1 cellular context compared by ENCODE assay signal in the genomic region with DNA sequence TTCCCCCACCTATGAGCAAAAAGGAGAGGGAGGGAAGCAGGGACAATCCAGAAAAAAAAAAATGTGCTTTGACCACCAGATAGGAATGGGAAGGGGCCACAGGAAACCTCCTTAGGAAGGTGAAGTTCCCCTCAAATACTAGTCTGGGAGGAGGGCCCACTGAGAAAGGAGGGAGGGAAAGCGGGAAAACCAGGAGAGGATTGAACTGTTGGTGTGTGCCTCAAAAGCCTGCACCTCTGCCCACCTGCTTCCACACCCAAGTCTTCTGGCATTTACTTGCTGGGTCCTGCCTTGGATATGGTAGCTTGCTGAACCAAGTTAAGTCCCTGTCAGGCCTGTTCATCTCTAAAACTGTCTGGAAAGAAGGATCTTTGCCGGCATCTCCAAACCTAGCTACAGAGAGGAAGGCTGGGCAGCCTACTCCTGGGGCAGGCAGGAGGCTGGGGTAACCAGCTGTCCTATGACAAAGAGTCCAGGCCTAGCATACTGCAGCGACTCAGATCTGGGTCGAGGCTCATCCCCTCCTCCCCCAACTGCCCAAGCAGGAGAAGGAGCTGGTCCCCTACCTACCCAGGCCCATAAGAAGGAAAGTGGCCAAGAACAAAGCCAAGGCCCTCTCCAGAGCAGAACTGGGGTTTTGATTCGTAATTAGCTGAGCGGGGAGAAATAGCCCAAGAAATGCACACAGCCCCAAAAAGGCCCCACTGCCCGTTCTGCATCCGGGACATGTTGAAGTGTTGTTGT.
TF ChIP-seq lines count a peak whose summit lies in the region.

No MANE protein-coding gene starts in this region.

TF ChIP-seq in K562, 482 proteins besides CTCF, POLR2A, EP300 and RAD21:
- no peak for TF ChIP-seq ILF3 (IDR thresholded peaks at IDR 0.05; ENCODE audit: borderline replicate concordance)
- no peak for TF ChIP-seq TGIF2 (CRISPR knock-in tag; IDR thresholded peaks at IDR 0.05)
- TF ChIP-seq, protein P1, sequence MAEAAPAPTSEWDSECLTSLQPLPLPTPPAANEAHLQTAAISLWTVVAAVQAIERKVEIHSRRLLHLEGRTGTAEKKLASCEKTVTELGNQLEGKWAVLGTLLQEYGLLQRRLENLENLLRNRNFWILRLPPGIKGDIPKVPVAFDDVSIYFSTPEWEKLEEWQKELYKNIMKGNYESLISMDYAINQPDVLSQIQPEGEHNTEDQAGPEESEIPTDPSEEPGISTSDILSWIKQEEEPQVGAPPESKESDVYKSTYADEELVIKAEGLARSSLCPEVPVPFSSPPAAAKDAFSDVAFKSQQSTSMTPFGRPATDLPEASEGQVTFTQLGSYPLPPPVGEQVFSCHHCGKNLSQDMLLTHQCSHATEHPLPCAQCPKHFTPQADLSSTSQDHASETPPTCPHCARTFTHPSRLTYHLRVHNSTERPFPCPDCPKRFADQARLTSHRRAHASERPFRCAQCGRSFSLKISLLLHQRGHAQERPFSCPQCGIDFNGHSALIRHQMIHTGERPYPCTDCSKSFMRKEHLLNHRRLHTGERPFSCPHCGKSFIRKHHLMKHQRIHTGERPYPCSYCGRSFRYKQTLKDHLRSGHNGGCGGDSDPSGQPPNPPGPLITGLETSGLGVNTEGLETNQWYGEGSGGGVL (CRISPR knock-in tag; IDR thresholded peaks at IDR 0.05) = no peak
- TF ChIP-seq FOXM1 (IDR thresholded peaks at IDR 0.05; ENCODE audit: low read depth) = no peak
- TF ChIP-seq FOXM1 (CRISPR knock-in tag; IDR thresholded peaks at IDR 0.05; ENCODE audit: low read depth) = no peak
- no peak for TF ChIP-seq DDX20 (tag; IDR thresholded peaks at IDR 0.05; ENCODE audit: low read depth)
- no peak for TF ChIP-seq NFRKB (IDR thresholded peaks at IDR 0.05; ENCODE audit: low read depth)
- TF ChIP-seq ETV6 (IDR thresholded peaks at IDR 0.05; ENCODE audit: borderline replicate concordance in 1 of 2, low read depth in 2 of 2, low read length in 1 of 2) = no peak
- no peak for TF ChIP-seq ETV6 (CRISPR knock-in tag; IDR thresholded peaks at IDR 0.05; ENCODE audit: borderline replicate concordance)
- TF ChIP-seq ESRRB (CRISPR knock-in tag; IDR thresholded peaks at IDR 0.05; ENCODE audit: borderline replicate concordance) = no peak
- no peak for TF ChIP-seq NEUROD1 (IDR thresholded peaks at IDR 0.05; ENCODE audit: borderline replicate concordance, low read depth, low read length, partially characterized antibody)
- no peak for TF ChIP-seq ZNF224 (CRISPR knock-in tag; IDR thresholded peaks at IDR 0.05)
